In the genomic region with DNA sequence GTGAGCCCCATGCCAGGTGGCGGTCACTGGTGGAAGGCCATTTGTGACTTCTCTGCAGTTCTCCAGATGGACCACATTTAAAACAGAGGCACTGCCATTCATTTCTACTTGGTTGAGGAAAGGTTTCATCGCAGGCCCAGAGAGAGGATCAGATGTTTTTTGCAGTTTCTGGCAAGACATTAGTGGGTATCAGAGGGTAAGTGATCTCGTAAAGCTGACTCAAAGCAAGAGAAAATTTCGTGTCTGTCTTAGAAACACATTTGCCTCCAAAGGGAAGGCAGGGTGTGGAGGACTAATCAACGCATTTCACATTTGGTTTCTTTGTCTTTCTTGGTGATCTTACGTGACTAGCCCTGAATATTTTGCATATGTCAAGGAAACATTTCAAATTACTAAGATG, we compare ENCODE assay signal across 14 cellular contexts.
DNase-seq lines count a peak whose midpoint lies in the region; ATAC-seq, FAIRE-seq and TF ChIP-seq lines count a peak whose summit lies in the region.
"Had no signal": no experiment of that assay in that cellular context is flagged by ENCODE, and none has a peak within 500 bp of the region (broad histone marks: within the 10 kb centered on the region; RNA-seq: fewer than 3 reads in every experiment).

No MANE protein-coding gene starts in this region.

- no peaks in the 10 kb centered on the region; the same call in 1 of the 2 replicates for H4K20me1 ChIP-seq in GM12878 (ENCODE audit: control insufficient read depth, insufficient read depth)

- SMC1A ChIA-PET in GM12878 (lab: Charles Lee; ENCODE audit: uncharacterized antibody, unreplicated experiment): interaction anchor here (0.9 kb wide), 1 partner anchor 97 kb away, joined by 3 read pairs; no protein-coding TSS in a partner anchor

- RAD21 ChIA-PET in GM12878 (lab: Charles Lee; ENCODE audit: unreplicated experiment): interaction anchor here (0.8 to 2.1 kb wide), 4 partner anchors 38 to 92 kb away, joined by 3 to 5 read pairs (median 3); no protein-coding TSS in a partner anchor

- H3K4me3 ChIP-seq in GM12878: peak overlapping the region; percentile 31; the same call in 1 of the 2 replicates
- H3K4me3 ChIP-seq: cardiac muscle cell, PC-9 had no signal

- in situ Hi-C loops in GM12878 (cut with MboI): no loop called here

- WGBS in GM12878 (ENCODE audit: insufficient coverage, insufficient replicate concordance, low lambda C conversion rate, missing lambda C conversion rate): 11% methylated on average over 6 of the region's 6 CpGs

- peak overlapping the region; percentile 67 for H3K27ac ChIP-seq in GM12878 (ENCODE audit: control insufficient read depth, insufficient read depth)
- H3K27ac ChIP-seq: cardiac muscle cell, PC-9 had no signal

- BruUV-seq in GM12878 (replicated peaks; lab: Mats Ljungman, UMichigan): no TSS peak

- DNase-seq in GM12892 (ENCODE audit: insufficient read length) (peak; percentile 24), GM19238 (ENCODE audit: insufficient read length, low spot score) (peak; percentile 19), GM12878 (ENCODE audit: low read depth, low spot score) (peak; percentile 76), T1000 (lab: John Stamatoyannopoulos, UW) (no peak)
- DNase-seq in central memory CD4-positive, alpha-beta T cell: no peak
- DNase-seq: C1 segment of cervical spinal cord, EL, NCI-H2029, NCI-H524 treated with DMSO at 0.1 percent for 48 hours, PC-9 had no signal

- no peak overlapping the region for H2AFZ ChIP-seq in GM12878 (ENCODE audit: control insufficient read depth, low read depth, low read length)
- H2AFZ ChIP-seq: PC-9 had no signal

- ATAC-seq in HG03045 (IDR thresholded peaks at IDR 0.05; ENCODE audit: unreplicated experiment): peak; percentile 49
- ATAC-seq in GM12878: peak; percentile 79
- ATAC-seq in HG03460 (IDR thresholded peaks at IDR 0.05; ENCODE audit: unreplicated experiment): no peak

- peak overlapping the region; percentile 56 for H3K4me2 ChIP-seq in GM12878 (ENCODE audit: control insufficient read depth, insufficient read depth)
- H3K4me2 ChIP-seq: PC-9 had no signal

- no peak for TF ChIP-seq CTCF in GM12878 (IDR thresholded peaks at IDR 0.05 in 2 of 3, conservative IDR thresholded peaks at IDR 0.05 in 1 of 3; ENCODE audit: control insufficient read depth in 2 of 3, extremely low read depth in 1 of 3, insufficient read depth in 1 of 3, low read depth in 3 of 3, low read length in 3 of 3)

- H3K9me3 ChIP-seq in GM12878 (replicated peaks; ENCODE audit: control insufficient read depth, insufficient read depth, low read length): peaks cover 22% of the 10 kb centered on the region

- CTCF ChIA-PET in GM12878 (lab: Yijun Ruan, JAX): interaction anchor here (1.0 to 1.2 kb wide), 2 partner anchors 14 to 114 kb away, joined by 3 read pairs; no protein-coding TSS in a partner anchor

- H3K79me2 ChIP-seq in GM12878 (ENCODE audit: control insufficient read depth, insufficient read depth, low read length): peaks cover 68% of the 10 kb centered on the region

- peak; percentile 18; the same call in 1 of the 2 replicates for TF ChIP-seq RAD21 in GM12878 (IDR thresholded peaks at IDR 0.05; ENCODE audit: insufficient read depth, low read depth, low read length)

- POLR2A ChIA-PET in GM12878 (lab: Charles Lee): interaction anchor here (0.6 kb wide), 1 partner anchor 18 kb away, joined by 3 read pairs; no protein-coding TSS in a partner anchor

- FAIRE-seq in GM12892 (lab: Jason Lieb, UNC) (no peak), GM12878 (lab: Jason Lieb, UNC) (peak; percentile 95)
- FAIRE-seq: HTR-8/SVneo had no signal

- intact Hi-C loops in GM12878 (cut with micrococcal nuclease; ENCODE audit: unreplicated experiment): loop anchor here (5.0 kb wide), 1 partner anchor 95 kb away; no protein-coding TSS in a partner anchor

- peaks cover 36% of the 10 kb centered on the region for H3K4me1 ChIP-seq in GM12878 (ENCODE audit: control insufficient read depth, insufficient read depth, low read length)

- TF ChIP-seq POLR2A in GM12892 (IDR thresholded peaks at IDR 0.05; ENCODE audit: low read depth, low read length) (no peak), GM12878 (IDR thresholded peaks at IDR 0.05; ENCODE audit: low read depth, low read length) (no peak)

- peaks cover 0 to 4% of the 10 kb centered on the region in 2 experiments; a peak in 3 of 4 replicates for H3K36me3 ChIP-seq in GM12878 (ENCODE audit: control insufficient read depth in 2 of 2, insufficient read depth in 2 of 2, low read length in 1 of 2)
- H3K36me3 ChIP-seq: cardiac muscle cell had no signal

- H3K9ac ChIP-seq in GM12878 (ENCODE audit: control insufficient read depth, insufficient read depth, low read length): no peak overlapping the region

- no peaks in the 10 kb centered on the region for H3K27me3 ChIP-seq in GM12878 (replicated peaks in 1 of 2; ENCODE audit: control insufficient read depth in 2 of 2, insufficient read depth in 2 of 2, low read length in 1 of 2)
- H3K27me3 ChIP-seq: cardiac muscle cell had no signal

- peak; percentile 53 to 66; a peak in 2 of 4 replicates for TF ChIP-seq EP300 in GM12878 (IDR thresholded peaks at IDR 0.05; ENCODE audit: borderline replicate concordance in 1 of 2, control insufficient read depth in 1 of 2, low read depth in 2 of 2, low read length in 2 of 2)

TF ChIP-seq in GM12878, 131 proteins besides CTCF, POLR2A, EP300 and RAD21 (continues in another document):
- TF ChIP-seq TCF3 (IDR thresholded peaks at IDR 0.05; ENCODE audit: borderline replicate concordance, insufficient read depth, low read depth, low read length) (0 out of 2 replicates have a peak, but pooled peaks have one; percentile 54), SKIL (IDR thresholded peaks at IDR 0.05; ENCODE audit: low read depth, poor library complexity, severe bottlenecking) (peak; percentile 64), EZH2 (IDR thresholded peaks at IDR 0.05; ENCODE audit: borderline replicate concordance, control insufficient read depth, low read depth, low read length) (no peak), JUNB (IDR thresholded peaks at IDR 0.05) (peak; percentile 95), RELB (IDR thresholded peaks at IDR 0.05; ENCODE audit: low read depth) (peak; percentile 57; the same call in 1 of the 2 replicates), CBX5 (IDR thresholded peaks at IDR 0.05; ENCODE audit: low read depth) (peak; percentile 84; the same call in 1 of the 2 replicates), CHD2 (IDR thresholded peaks at IDR 0.05; ENCODE audit: borderline replicate concordance, low read depth, low read length) (peak; percentile 32; the same call in 1 of the 2 replicates), POLR2AphosphoS5 (IDR thresholded peaks at IDR 0.05; ENCODE audit: low read length) (no peak), ZNF622 (IDR thresholded peaks at IDR 0.05) (no peak), SRF (IDR thresholded peaks at IDR 0.05; ENCODE audit: low read depth in 2 of 2, low read length in 2 of 2) (0 out of 4 replicates have a peak, but pooled peaks of 1 of the 2 experiments have one; percentile 16)
- TF ChIP-seq, protein P1, sequence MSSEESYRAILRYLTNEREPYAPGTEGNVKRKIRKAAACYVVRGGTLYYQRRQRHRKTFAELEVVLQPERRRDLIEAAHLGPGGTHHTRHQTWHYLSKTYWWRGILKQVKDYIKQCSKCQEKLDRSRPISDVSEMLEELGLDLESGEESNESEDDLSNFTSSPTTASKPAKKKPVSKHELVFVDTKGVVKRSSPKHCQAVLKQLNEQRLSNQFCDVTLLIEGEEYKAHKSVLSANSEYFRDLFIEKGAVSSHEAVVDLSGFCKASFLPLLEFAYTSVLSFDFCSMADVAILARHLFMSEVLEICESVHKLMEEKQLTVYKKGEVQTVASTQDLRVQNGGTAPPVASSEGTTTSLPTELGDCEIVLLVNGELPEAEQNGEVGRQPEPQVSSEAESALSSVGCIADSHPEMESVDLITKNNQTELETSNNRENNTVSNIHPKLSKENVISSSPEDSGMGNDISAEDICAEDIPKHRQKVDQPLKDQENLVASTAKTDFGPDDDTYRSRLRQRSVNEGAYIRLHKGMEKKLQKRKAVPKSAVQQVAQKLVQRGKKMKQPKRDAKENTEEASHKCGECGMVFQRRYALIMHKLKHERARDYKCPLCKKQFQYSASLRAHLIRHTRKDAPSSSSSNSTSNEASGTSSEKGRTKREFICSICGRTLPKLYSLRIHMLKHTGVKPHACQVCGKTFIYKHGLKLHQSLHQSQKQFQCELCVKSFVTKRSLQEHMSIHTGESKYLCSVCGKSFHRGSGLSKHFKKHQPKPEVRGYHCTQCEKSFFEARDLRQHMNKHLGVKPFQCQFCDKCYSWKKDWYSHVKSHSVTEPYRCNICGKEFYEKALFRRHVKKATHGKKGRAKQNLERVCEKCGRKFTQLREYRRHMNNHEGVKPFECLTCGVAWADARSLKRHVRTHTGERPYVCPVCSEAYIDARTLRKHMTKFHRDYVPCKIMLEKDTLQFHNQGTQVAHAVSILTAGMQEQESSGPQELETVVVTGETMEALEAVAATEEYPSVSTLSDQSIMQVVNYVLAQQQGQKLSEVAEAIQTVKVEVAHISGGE (CRISPR knock-in tag; IDR thresholded peaks at IDR 0.05): no peak

Comparison
In these comparisons a context has a peak if more than half of its experiments do, and no peak if none do; other contexts are left out.
1. DNase-seq: peak in GM12892 (single experiment), GM19238 (single experiment) and GM12878 (single experiment); none in central memory CD4-positive, alpha-beta T cell (single experiment) and T1000 (single experiment).